In the genomic region with DNA sequence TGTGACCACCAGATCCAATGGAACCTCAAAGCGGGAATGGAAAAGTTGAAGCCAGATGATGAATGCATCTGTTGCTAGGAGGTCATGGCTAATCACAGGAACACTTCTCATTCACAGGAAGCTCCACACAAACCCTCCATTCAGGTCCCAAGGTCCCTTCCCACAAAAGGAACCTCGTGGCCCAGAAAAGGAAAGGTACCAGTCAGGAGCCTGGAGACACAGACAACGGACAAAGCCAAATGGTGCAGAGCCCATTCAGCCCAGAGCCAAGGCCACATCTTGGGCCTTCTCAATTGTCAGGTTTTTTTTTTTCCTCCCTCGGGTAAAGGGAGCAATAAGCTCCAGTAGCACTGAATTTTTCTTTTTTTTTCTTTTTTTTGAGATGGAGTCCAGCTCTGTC, we compare ENCODE assay signal across 17 cellular contexts.
"Had no signal": no experiment of that assay in that cellular context is flagged by ENCODE, and none has a peak within 500 bp of the region (broad histone marks: within the 10 kb centered on the region; RNA-seq: fewer than 3 reads in every experiment).

No MANE protein-coding gene starts in this region.

- H3K4me1 ChIP-seq: esophagus muscularis mucosa, foreskin keratinocyte, left lung, lower lobe of right lung had no signal

- DNase-seq: dermis blood vessel endothelial cell; dorsolateral prefrontal cortex; effector CD4-positive, alpha-beta T cell; effector memory CD4-positive, alpha-beta T cell; foreskin keratinocyte; gastrocnemius medialis; glutamatergic neuron; heart right ventricle; hippocampal formation; left cardiac atrium; left lung; left ventricle myocardium superior; lower lobe of right lung; mesendoderm; midbrain had no signal

- H3K27ac ChIP-seq: coronary artery, esophagus muscularis mucosa, foreskin keratinocyte, gastrocnemius medialis, heart right ventricle, left lung, lower lobe of right lung had no signal

- H3K36me3 ChIP-seq: esophagus muscularis mucosa, gastrocnemius medialis, heart right ventricle, left lung, lower lobe of right lung had no signal

- H3K27me3 ChIP-seq: dorsolateral prefrontal cortex, esophagus muscularis mucosa, foreskin keratinocyte, gastrocnemius medialis, heart right ventricle, left lung had no signal

- H3K9me3 ChIP-seq: esophagus muscularis mucosa, gastrocnemius medialis, heart right ventricle, left lung, lower lobe of right lung had no signal

- H3K4me3 ChIP-seq: coronary artery, dorsolateral prefrontal cortex, esophagus muscularis mucosa, gastrocnemius medialis, heart right ventricle, left lung, lower lobe of right lung had no signal

- ATAC-seq: foreskin keratinocyte, gastrocnemius medialis, heart right ventricle, left cardiac atrium, left lung, left ventricle myocardium superior, lower lobe of right lung had no signal
